ENCODE assay signal across 1 cellular context in genomic region chr5:142446131-142446959, GRCh38.
TF ChIP-seq lines count a peak whose summit lies in the region.

No MANE protein-coding gene starts in this region.

TF ChIP-seq in K562, 482 proteins besides CTCF, POLR2A, EP300 and RAD21 (continued from another document and continues in another):
- TF ChIP-seq REST (CRISPR knock-in tag; IDR thresholded peaks at IDR 0.05; ENCODE audit: low read depth) (no peak), PHF20 (IDR thresholded peaks at IDR 0.05; ENCODE audit: partially characterized antibody) (no peak), SOX6 (IDR thresholded peaks at IDR 0.05) (peak; percentile 40; the same call in 1 of the 2 replicates), EHMT2 (IDR thresholded peaks at IDR 0.05) (no peak), NFYB (IDR thresholded peaks at IDR 0.05; ENCODE audit: extremely low read depth, insufficient read length) (no peak), TAF7 (tag; IDR thresholded peaks at IDR 0.05) (no peak; the same call in 1 of the 2 replicates), MAFG (tag; conservative IDR thresholded peaks at IDR 0.05) (peak; percentile 12; the same call in 1 of the 2 replicates), KLF1 (tag; IDR thresholded peaks at IDR 0.05) (0 out of 2 replicates have a peak, but pooled peaks have one; percentile 42), SETDB1 (IDR thresholded peaks at IDR 0.05; ENCODE audit: low read length) (no peak), RBM25 (IDR thresholded peaks at IDR 0.05; ENCODE audit: low read depth, low read length, severe bottlenecking) (no peak), ETV6 (IDR thresholded peaks at IDR 0.05; ENCODE audit: borderline replicate concordance in 1 of 2, low read depth in 2 of 2, low read length in 1 of 2) (0 out of 4 replicates have a peak, but pooled peaks of 1 of the 2 experiments have one; percentile 19), ETV6 (CRISPR knock-in tag; IDR thresholded peaks at IDR 0.05; ENCODE audit: borderline replicate concordance) (no peak), GABPB1 (CRISPR knock-in tag; IDR thresholded peaks at IDR 0.05) (0 out of 2 replicates have a peak, but pooled peaks have one; percentile 49), SP2 (IDR thresholded peaks at IDR 0.05; ENCODE audit: extremely low read depth, low read depth, low read length, poor library complexity, severe bottlenecking) (no peak), ADNP (tag; IDR thresholded peaks at IDR 0.05) (no peak), FUS (optimal IDR thresholded peaks at IDR 0.05; ENCODE audit: low read depth, low read length) (no peak), ZKSCAN1 (IDR thresholded peaks at IDR 0.05; ENCODE audit: low read depth, low read length) (no peak), STAT5A (IDR thresholded peaks at IDR 0.05; ENCODE audit: borderline replicate concordance, low read length) (peak; percentile 96), DACH1 (IDR thresholded peaks at IDR 0.05; ENCODE audit: partially characterized antibody) (no peak), POLR2AphosphoS5 (IDR thresholded peaks at IDR 0.05; ENCODE audit: control insufficient read depth, insufficient read depth, low read depth, low read length) (no peak), RBBP5 (IDR thresholded peaks at IDR 0.05; ENCODE audit: borderline replicate concordance, insufficient read depth, low read length, poor library complexity, severe bottlenecking) (no peak), RCOR1 (IDR thresholded peaks at IDR 0.05; ENCODE audit: borderline replicate concordance in 1 of 2, low read depth in 2 of 2, low read length in 2 of 2) (peak; percentile 29 to 62; a peak in 2 of 4 replicates), GTF2E2 (tag; IDR thresholded peaks at IDR 0.05) (no peak), GABPA (tag; conservative IDR thresholded peaks at IDR 0.05; ENCODE audit: low read depth) (0 out of 2 replicates have a peak, but pooled peaks have one; percentile 48), PURB (CRISPR knock-in tag; IDR thresholded peaks at IDR 0.05; ENCODE audit: low read depth) (no peak), ZBTB34 (CRISPR knock-in tag; IDR thresholded peaks at IDR 0.05) (no peak), PATZ1 (CRISPR knock-in tag; IDR thresholded peaks at IDR 0.05; ENCODE audit: borderline replicate concordance) (no peak), ATF7 (IDR thresholded peaks at IDR 0.05) (no peak; the same call in 1 of the 2 replicates), AFF1 (IDR thresholded peaks at IDR 0.05; ENCODE audit: low read depth in 1 of 2, partially characterized antibody in 2 of 2) (peak in 1 of 2 experiments; percentile 38), TAF1 (IDR thresholded peaks at IDR 0.05; ENCODE audit: control insufficient read depth, extremely low read depth, insufficient read depth, low read length, severe bottlenecking) (no peak), MAZ (CRISPR knock-in tag; conservative IDR thresholded peaks at IDR 0.05 in 1 of 2, IDR thresholded peaks at IDR 0.05 in 1 of 2) (peak in 1 of 2 experiments; percentile 35; a peak in 1 of 4 replicates), KAT8 (IDR thresholded peaks at IDR 0.05; ENCODE audit: low read depth) (no peak), GATAD2B (IDR thresholded peaks at IDR 0.05; ENCODE audit: borderline replicate concordance) (no peak; the same call in 1 of the 2 replicates), RB1 (IDR thresholded peaks at IDR 0.05; ENCODE audit: low read depth) (no peak), MCM7 (IDR thresholded peaks at IDR 0.05) (no peak), ATF1 (CRISPR knock-in tag; IDR thresholded peaks at IDR 0.05) (no peak), ATF1 (tag; IDR thresholded peaks at IDR 0.05) (peak; percentile 22; the same call in 1 of the 2 replicates), ZNF263 (CRISPR knock-in tag; IDR thresholded peaks at IDR 0.05; ENCODE audit: borderline replicate concordance) (no peak), ZNF778 (CRISPR knock-in tag; IDR thresholded peaks at IDR 0.05) (no peak), JUND (IDR thresholded peaks at IDR 0.05; ENCODE audit: borderline replicate concordance, low read depth, low read length) (peak; percentile 63), JUND (tag; IDR thresholded peaks at IDR 0.05; ENCODE audit: borderline replicate concordance, low read depth, low read length) (peak; percentile 61; the same call in 2 of the 3 replicates), TEAD1 (CRISPR knock-in tag; IDR thresholded peaks at IDR 0.05) (peak; percentile 12 to 32; a peak in 1 of 4 replicates), ARNT (IDR thresholded peaks at IDR 0.05) (0 out of 4 replicates have a peak, but pooled peaks of 1 of the 2 experiments have one; percentile 27), ZNF311 (CRISPR knock-in tag; IDR thresholded peaks at IDR 0.05) (peak; percentile 47; the same call in 1 of the 2 replicates), PCBP1 (IDR thresholded peaks at IDR 0.05; ENCODE audit: low read depth, low read length, poor library complexity, severe bottlenecking) (no peak), SMARCA5 (IDR thresholded peaks at IDR 0.05) (peak; percentile 16; the same call in 1 of the 2 replicates), NR3C1 (CRISPR knock-in tag; IDR thresholded peaks at IDR 0.05) (no peak), ZNF316 (IDR thresholded peaks at IDR 0.05) (peak; percentile 22; the same call in 1 of the 2 replicates), ARHGAP35 (IDR thresholded peaks at IDR 0.05; ENCODE audit: partially characterized antibody) (no peak), CHCHD3 (CRISPR knock-in tag; IDR thresholded peaks at IDR 0.05) (no peak), POLR2H (tag; IDR thresholded peaks at IDR 0.05; ENCODE audit: low read depth) (peak; percentile 92)
- TF ChIP-seq, protein P1, sequence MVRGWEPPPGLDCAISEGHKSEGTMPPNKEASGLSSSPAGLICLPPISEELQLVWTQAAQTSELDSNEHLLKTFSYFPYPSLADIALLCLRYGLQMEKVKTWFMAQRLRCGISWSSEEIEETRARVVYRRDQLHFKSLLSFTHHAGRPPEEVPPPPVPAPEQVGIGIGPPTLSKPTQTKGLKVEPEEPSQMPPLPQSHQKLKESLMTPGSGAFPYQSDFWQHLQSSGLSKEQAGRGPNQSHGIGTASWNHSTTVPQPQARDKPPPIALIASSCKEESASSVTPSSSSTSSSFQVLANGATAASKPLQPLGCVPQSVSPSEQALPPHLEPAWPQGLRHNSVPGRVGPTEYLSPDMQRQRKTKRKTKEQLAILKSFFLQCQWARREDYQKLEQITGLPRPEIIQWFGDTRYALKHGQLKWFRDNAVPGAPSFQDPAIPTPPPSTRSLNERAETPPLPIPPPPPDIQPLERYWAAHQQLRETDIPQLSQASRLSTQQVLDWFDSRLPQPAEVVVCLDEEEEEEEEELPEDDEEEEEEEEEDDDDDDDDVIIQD (CRISPR knock-in tag; IDR thresholded peaks at IDR 0.05): no peak
- TF ChIP-seq, protein P2, sequence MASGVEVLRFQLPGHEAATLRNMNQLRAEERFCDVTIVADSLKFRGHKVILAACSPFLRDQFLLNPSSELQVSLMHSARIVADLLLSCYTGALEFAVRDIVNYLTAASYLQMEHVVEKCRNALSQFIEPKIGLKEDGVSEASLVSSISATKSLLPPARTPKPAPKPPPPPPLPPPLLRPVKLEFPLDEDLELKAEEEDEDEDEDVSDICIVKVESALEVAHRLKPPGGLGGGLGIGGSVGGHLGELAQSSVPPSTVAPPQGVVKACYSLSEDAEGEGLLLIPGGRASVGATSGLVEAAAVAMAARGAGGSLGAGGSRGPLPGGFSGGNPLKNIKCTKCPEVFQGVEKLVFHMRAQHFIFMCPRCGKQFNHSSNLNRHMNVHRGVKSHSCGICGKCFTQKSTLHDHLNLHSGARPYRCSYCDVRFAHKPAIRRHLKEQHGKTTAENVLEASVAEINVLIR (CRISPR knock-in tag; IDR thresholded peaks at IDR 0.05): no peak
